In genomic region chr5:1123418-1124147, GRCh38 we compare ENCODE assay signal across 19 cellular contexts.
"Had no signal": no experiment of that assay in that cellular context is flagged by ENCODE, and none has a peak within 500 bp of the region (broad histone marks: within the 10 kb centered on the region; RNA-seq: fewer than 3 reads in every experiment).

No MANE protein-coding gene starts in this region.

- DNase-seq: activated B cell treated with CpG ODN at 0.5 μM for 24 hours; activated CD4-positive, alpha-beta T cell treated with anti-CD3 and anti-CD28 coated beads for 36 hours; activated CD4-positive, alpha-beta T cell treated with anti-CD3 and anti-CD28 coated beads, Interleukin-2, amount 50 U/mL, for 4 hours; activated naive CD4-positive, alpha-beta T cell treated with Interleukin-2 at 50 U/mL for 16 hours; activated naive CD8-positive, alpha-beta T cell treated with anti-CD3 and anti-CD28 coated beads for 36 hours; activated T-cell treated with anti-CD3 and anti-CD28 coated beads, Interleukin-2, amount 50 U/mL, for 48 hours; amniotic stem cell; cerebellar nuclear complex; gastrocnemius medialis; kidney; naive thymus-derived CD8-positive, alpha-beta T cell; stimulated activated CD4-positive, alpha-beta T cell treated with anti-CD3 and anti-CD28 coated beads, Interleukin-2, amount 100 ng/mL, for 24 hours; T-helper 17 cell had no signal

- ATAC-seq: activated CD4-positive, alpha-beta T cell treated with anti-CD3 and anti-CD28 coated beads for 36 hours; naive thymus-derived CD8-positive, alpha-beta T cell; stimulated activated memory B cell treated with anti-CD40 and anti-IgM and Interleukin-4, amounts not matched to agents 10 μg/mL and 1 μg/mL and 100 μg/mL, for 72 hours; T-helper 17 cell had no signal

- H3K27ac ChIP-seq: skin epidermis, thoracic aorta had no signal

- H3K9me3 ChIP-seq: esophagus muscularis mucosa, gastrocnemius medialis, thoracic aorta, upper lobe of left lung had no signal

- H3K36me3 ChIP-seq: esophagus muscularis mucosa, gastrocnemius medialis, thoracic aorta, upper lobe of left lung had no signal

- H3K4me3 ChIP-seq: coronary artery, esophagus muscularis mucosa, skin epidermis, thoracic aorta, upper lobe of left lung had no signal

- H3K27me3 ChIP-seq: esophagus muscularis mucosa, upper lobe of left lung had no signal
